Comparison of ENCODE assay signal across 2 cellular contexts in the genomic region with DNA sequence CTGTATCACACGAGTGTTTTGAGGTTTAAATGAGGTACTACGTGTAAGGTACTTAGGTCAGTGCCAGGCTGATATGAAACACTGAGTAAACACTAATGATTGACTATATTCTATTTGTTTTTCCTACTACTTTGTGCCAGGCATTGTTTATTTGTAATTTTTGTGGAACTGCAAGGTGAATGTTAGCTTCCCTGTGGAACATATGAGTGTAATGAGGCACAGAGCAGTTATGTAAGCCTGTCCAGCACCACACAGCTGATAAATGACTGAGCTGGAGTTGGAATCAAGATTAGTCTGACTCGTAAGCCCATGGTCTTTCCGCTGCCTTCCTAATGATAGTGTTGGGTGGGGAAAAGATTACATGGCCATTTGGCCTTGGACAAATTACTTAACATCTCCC.
A peak's percentile ranks its signal among the peaks of the same experiment; 100 is the strongest.
TF ChIP-seq lines count a peak whose summit lies in the region.

No MANE protein-coding gene starts in this region.

TF ChIP-seq in K562, 482 proteins besides CTCF, POLR2A, EP300 and RAD21 (continues in another document):
- TF ChIP-seq CBFA2T3 (IDR thresholded peaks at IDR 0.05) = peak; percentile 76
- TF ChIP-seq DACH1 (IDR thresholded peaks at IDR 0.05; ENCODE audit: partially characterized antibody) = peak; percentile 59
- TF ChIP-seq TCF3 (CRISPR knock-in tag; IDR thresholded peaks at IDR 0.05) = peak; percentile 25; the same call in 1 of the 2 replicates
- TF ChIP-seq ZFP36 (IDR thresholded peaks at IDR 0.05; ENCODE audit: low read depth, low read length, partially characterized antibody) = peak; percentile 88
- no peak for TF ChIP-seq PPARD (CRISPR knock-in tag; IDR thresholded peaks at IDR 0.05)
- TF ChIP-seq ADNP (tag; IDR thresholded peaks at IDR 0.05) = peak; percentile 65; the same call in 1 of the 2 replicates
- TF ChIP-seq ELF4 (CRISPR knock-in tag; IDR thresholded peaks at IDR 0.05) = no peak
- no peak for TF ChIP-seq RBM14 (IDR thresholded peaks at IDR 0.05; ENCODE audit: borderline replicate concordance, insufficient read depth, low read depth, low read length)
- no peak for TF ChIP-seq SMC3 (conservative IDR thresholded peaks at IDR 0.05; ENCODE audit: insufficient read depth, low read depth, low read length)
- peak; percentile 58; the same call in 1 of the 2 replicates for TF ChIP-seq JUND (IDR thresholded peaks at IDR 0.05; ENCODE audit: borderline replicate concordance, low read depth, low read length)
- TF ChIP-seq JUND (tag; IDR thresholded peaks at IDR 0.05; ENCODE audit: borderline replicate concordance, low read depth, low read length) = peak; percentile 60; the same call in 2 of the 3 replicates
- no peak for TF ChIP-seq ZNF431 (CRISPR knock-in tag; IDR thresholded peaks at IDR 0.05)
- no peak for TF ChIP-seq RBM34 (IDR thresholded peaks at IDR 0.05; ENCODE audit: borderline replicate concordance, insufficient read depth, low read length)
- TF ChIP-seq CHD4 (IDR thresholded peaks at IDR 0.05; ENCODE audit: insufficient read depth, insufficient replicate concordance, low read depth, low read length, poor library complexity, severe bottlenecking) = no peak
- TF ChIP-seq CEBPB (tag; IDR thresholded peaks at IDR 0.05) = 0 out of 2 replicates have a peak, but pooled peaks have one; percentile 26
- peak; percentile 20; the same call in 1 of the 2 replicates for TF ChIP-seq TEAD4 (IDR thresholded peaks at IDR 0.05; ENCODE audit: low read length)
- no peak for TF ChIP-seq TEAD4 (CRISPR knock-in tag; IDR thresholded peaks at IDR 0.05; ENCODE audit: borderline replicate concordance)
- TF ChIP-seq DPF2 (IDR thresholded peaks at IDR 0.05) = peak; percentile 74
- no peak for TF ChIP-seq PHF20 (IDR thresholded peaks at IDR 0.05; ENCODE audit: partially characterized antibody)
- TF ChIP-seq MAFG (tag; conservative IDR thresholded peaks at IDR 0.05) = 0 out of 2 replicates have a peak, but pooled peaks have one; percentile 10
- TF ChIP-seq, protein P1, sequence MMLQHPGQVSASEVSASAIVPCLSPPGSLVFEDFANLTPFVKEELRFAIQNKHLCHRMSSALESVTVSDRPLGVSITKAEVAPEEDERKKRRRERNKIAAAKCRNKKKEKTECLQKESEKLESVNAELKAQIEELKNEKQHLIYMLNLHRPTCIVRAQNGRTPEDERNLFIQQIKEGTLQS (IDR thresholded peaks at IDR 0.05) = 0 out of 2 replicates have a peak, but pooled peaks have one; percentile 14
- TF ChIP-seq, protein P1 (CRISPR knock-in tag; conservative IDR thresholded peaks at IDR 0.05) = no peak
- TF ChIP-seq NFE2 (IDR thresholded peaks at IDR 0.05; ENCODE audit: low read depth) = peak; percentile 69; the same call in 1 of the 2 replicates
- peak; percentile 61; the same call in 1 of the 2 replicates for TF ChIP-seq SMARCA5 (IDR thresholded peaks at IDR 0.05)
- TF ChIP-seq ARID1B (IDR thresholded peaks at IDR 0.05) = peak; percentile 75
- no peak for TF ChIP-seq HOXB6 (CRISPR knock-in tag; IDR thresholded peaks at IDR 0.05; ENCODE audit: borderline replicate concordance)
- TF ChIP-seq FOSL1 (tag; conservative IDR thresholded peaks at IDR 0.05) = peak; percentile 66
- TF ChIP-seq DNMT1 (IDR thresholded peaks at IDR 0.05) = no peak
- TF ChIP-seq TEAD2 (tag; IDR thresholded peaks at IDR 0.05) = no peak
- TF ChIP-seq SMARCA4 (IDR thresholded peaks at IDR 0.05) = peak; percentile 54; the same call in 1 of the 2 replicates
- TF ChIP-seq TAF15 (IDR thresholded peaks at IDR 0.05; ENCODE audit: low read depth, low read length) = no peak
- no peak for TF ChIP-seq HDAC2 (IDR thresholded peaks at IDR 0.05)
- TF ChIP-seq TBL1XR1 (IDR thresholded peaks at IDR 0.05; ENCODE audit: low read length in 2 of 2) = peak in 1 of 2 experiments; percentile 50; a peak in 1 of 4 replicates
- TF ChIP-seq, protein P2, sequence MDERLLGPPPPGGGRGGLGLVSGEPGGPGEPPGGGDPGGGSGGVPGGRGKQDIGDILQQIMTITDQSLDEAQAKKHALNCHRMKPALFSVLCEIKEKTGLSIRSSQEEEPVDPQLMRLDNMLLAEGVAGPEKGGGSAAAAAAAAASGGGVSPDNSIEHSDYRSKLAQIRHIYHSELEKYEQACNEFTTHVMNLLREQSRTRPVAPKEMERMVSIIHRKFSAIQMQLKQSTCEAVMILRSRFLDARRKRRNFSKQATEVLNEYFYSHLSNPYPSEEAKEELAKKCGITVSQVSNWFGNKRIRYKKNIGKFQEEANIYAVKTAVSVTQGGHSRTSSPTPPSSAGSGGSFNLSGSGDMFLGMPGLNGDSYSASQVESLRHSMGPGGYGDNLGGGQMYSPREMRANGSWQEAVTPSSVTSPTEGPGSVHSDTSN (CRISPR knock-in tag; IDR thresholded peaks at IDR 0.05; ENCODE audit: low read depth) = no peak
- TF ChIP-seq, protein P2 (tag; conservative IDR thresholded peaks at IDR 0.05; ENCODE audit: low read depth) = 0 out of 2 replicates have a peak, but pooled peaks have one; percentile 24
- TF ChIP-seq CREM (IDR thresholded peaks at IDR 0.05; ENCODE audit: low read depth) = peak; percentile 40
- peak; percentile 41 for TF ChIP-seq CCNT2 (IDR thresholded peaks at IDR 0.05; ENCODE audit: borderline replicate concordance, extremely low read depth, insufficient read length, low read depth, low read length)
- TF ChIP-seq NCOR1 (IDR thresholded peaks at IDR 0.05) = peak; percentile 63
- TF ChIP-seq KDM1A (IDR thresholded peaks at IDR 0.05) = peak; percentile 20 to 53; a peak in 2 of 4 replicates
- peak; percentile 65 for TF ChIP-seq BCOR (IDR thresholded peaks at IDR 0.05)
- TF ChIP-seq EP400 (IDR thresholded peaks at IDR 0.05) = peak; percentile 39; the same call in 1 of the 2 replicates

TF ChIP-seq in GM12891, 5 proteins besides CTCF, POLR2A, EP300 and RAD21:
- TF ChIP-seq TAF1 (IDR thresholded peaks at IDR 0.05; ENCODE audit: low read depth, low read length) (no peak), PAX5 (IDR thresholded peaks at IDR 0.05; ENCODE audit: insufficient read depth, low read length, severe bottlenecking) (no peak), POU2F2 (IDR thresholded peaks at IDR 0.05; ENCODE audit: low read depth, low read length) (no peak), POLR2AphosphoS5 (IDR thresholded peaks at IDR 0.05; ENCODE audit: low read depth, low read length) (no peak), SPI1 (IDR thresholded peaks at IDR 0.05; ENCODE audit: low read depth, low read length) (no peak)
